In genomic region chr1:92169606-92170005, GRCh38 we compare ENCODE assay signal across 35 cellular contexts. TPM values are rescaled to one million over a fixed set of nuclear protein-coding genes. Genes with fewer than 3 reads are reported as not detected.
"Had no signal": no experiment of that assay in that cellular context is flagged by ENCODE, and none has a peak within 500 bp of the region (broad histone marks: within the 10 kb centered on the region; RNA-seq: fewer than 3 reads in every experiment).

No MANE protein-coding gene starts in this region.

- H3K27ac ChIP-seq: cardiac muscle cell, Peyer's patch, RWPE1, SJCRH30, SK-N-MC had no signal

- ATAC-seq: activated naive CD4-positive, alpha-beta T cell treated with anti-CD3 and anti-CD28 coated beads, Interleukin-2, amount 50 U/mL, for 72 hours; activated naive CD8-positive, alpha-beta T cell treated with anti-CD3 and anti-CD28 coated beads, Interleukin-2, amount 50 U/mL, for 24 hours; activated T-cell treated with anti-CD3 and anti-CD28 coated beads, Interleukin-2, amount 50 U/mL, for 4 hours; PC-3; Right ventricle myocardium inferior had no signal

- H3K4me1 Mint-ChIP-seq: activated B cell treated with CpG ODN at 0.5 μM for 24 hours; activated naive CD8-positive, alpha-beta T cell treated with anti-CD3 and anti-CD28 coated beads, Interleukin-2, amount 50 U/mL, for 24 hours had no signal

- H3K36me3 Mint-ChIP-seq: activated CD4-positive, alpha-beta memory T cell treated with anti-CD3 and anti-CD28 coated beads for 36 hours; activated naive CD4-positive, alpha-beta T cell treated with anti-CD3 and anti-CD28 coated beads, Interleukin-2, amount 50 U/mL, for 72 hours had no signal

- DNase-seq: activated B cell treated with CpG ODN at 0.5 μM for 24 hours; activated CD4-positive, alpha-beta memory T cell treated with anti-CD3 and anti-CD28 coated beads for 36 hours; activated CD4-positive, alpha-beta T cell treated with anti-CD3 and anti-CD28 coated beads for 4 hours; activated CD4-positive, alpha-beta T cell treated with anti-CD3 and anti-CD28 coated beads, Interleukin-2, amount 50 U/mL, for 1 hour; activated CD4-positive, CD25-positive, alpha-beta regulatory T cell treated with anti-CD3 and anti-CD28 coated beads, Interleukin-2, amount 50 U/mL, for 72 hours; activated CD8-positive, alpha-beta memory T cell treated with anti-CD3 and anti-CD28 coated beads, Interleukin-2, amount 50 U/mL, for 4 hours; activated gamma-delta T cell treated with Interleukin-2 at 50 U/mL for 16 hours; activated naive CD4-positive, alpha-beta T cell treated with anti-CD3 and anti-CD28 coated beads for 36 hours; activated naive CD8-positive, alpha-beta T cell treated with anti-CD3 and anti-CD28 coated beads, Interleukin-2, amount 50 U/mL, for 24 hours; activated T-cell treated with anti-CD3 and anti-CD28 coated beads for 4 hours; activated T-cell treated with anti-CD3 and anti-CD28 coated beads, Interleukin-2, amount 50 U/mL, for 4 hours; aorta; Kasumi-1; KG1; MM.1S; NCI-H1092; NCI-H1436 treated with DMSO at 0.1 percent for 48 hours; NCI-H1694 treated with DMSO at 0.1 percent for 48 hours; NCI-H2029; NCI-H510A; NCI-H526; NCI-H748 treated with DMSO at 0.1 percent for 48 hours; NK-92 treated with Interleukin-12 subunit alpha and Interleukin-12 subunit beta, amount 100 ng/mL, for 24 hours; PC-3; Peyer's patch; SJCRH30; T1000 had no signal

- H3K9me3 Mint-ChIP-seq: activated B cell treated with CpG ODN at 0.5 μM for 24 hours; activated CD4-positive, alpha-beta memory T cell treated with anti-CD3 and anti-CD28 coated beads for 36 hours; activated naive CD4-positive, alpha-beta T cell treated with anti-CD3 and anti-CD28 coated beads for 36 hours; activated naive CD4-positive, alpha-beta T cell treated with anti-CD3 and anti-CD28 coated beads, Interleukin-2, amount 50 U/mL, for 72 hours; activated naive CD8-positive, alpha-beta T cell treated with anti-CD3 and anti-CD28 coated beads, Interleukin-2, amount 50 U/mL, for 24 hours; activated T-cell treated with anti-CD3 and anti-CD28 coated beads, Interleukin-2, amount 50 U/mL, for 4 hours; activated T-helper 1 cell treated with anti-CD3 and anti-CD28 coated beads, Interleukin-12 subunit alpha, Interleukin-12 subunit beta, Interleukin-2, Interleukin-4 antibody, amounts not matched to agents 30 ng/mL and 10 ng/mL and 1 ng/mL, durations not matched to agents 14 hours and 24 hours and 36 hours had no signal

- H3K27me3 Mint-ChIP-seq: activated CD4-positive, alpha-beta memory T cell treated with anti-CD3 and anti-CD28 coated beads for 36 hours; activated naive CD8-positive, alpha-beta T cell treated with anti-CD3 and anti-CD28 coated beads, Interleukin-2, amount 50 U/mL, for 24 hours had no signal

- H3K9me3 ChIP-seq: Peyer's patch, SJCRH30 had no signal

- H3K27ac Mint-ChIP-seq: activated B cell treated with CpG ODN at 0.5 μM for 24 hours; activated CD4-positive, alpha-beta memory T cell treated with anti-CD3 and anti-CD28 coated beads for 36 hours; activated naive CD4-positive, alpha-beta T cell treated with anti-CD3 and anti-CD28 coated beads for 36 hours; activated naive CD4-positive, alpha-beta T cell treated with anti-CD3 and anti-CD28 coated beads, Interleukin-2, amount 50 U/mL, for 72 hours; activated naive CD8-positive, alpha-beta T cell treated with anti-CD3 and anti-CD28 coated beads, Interleukin-2, amount 50 U/mL, for 24 hours; activated T-helper 1 cell treated with anti-CD3 and anti-CD28 coated beads, Interleukin-12 subunit alpha, Interleukin-12 subunit beta, Interleukin-2, Interleukin-4 antibody, amounts not matched to agents 30 ng/mL and 10 ng/mL and 1 ng/mL, durations not matched to agents 14 hours and 24 hours and 36 hours had no signal

- H3K36me3 ChIP-seq: cardiac muscle cell, Peyer's patch, SJCRH30 had no signal

- H3K4me3 ChIP-seq: cardiac muscle cell, Peyer's patch, SJCRH30, SK-N-MC had no signal

- H3K4me1 ChIP-seq: Peyer's patch, SJCRH30 had no signal

- H3K27me3 ChIP-seq: cardiac muscle cell, Peyer's patch, SJCRH30 had no signal

- H3K4me3 Mint-ChIP-seq: activated B cell treated with CpG ODN at 0.5 μM for 24 hours; activated CD4-positive, alpha-beta memory T cell treated with anti-CD3 and anti-CD28 coated beads for 36 hours; activated naive CD4-positive, alpha-beta T cell treated with anti-CD3 and anti-CD28 coated beads for 36 hours; activated naive CD8-positive, alpha-beta T cell treated with anti-CD3 and anti-CD28 coated beads, Interleukin-2, amount 50 U/mL, for 24 hours; activated T-cell treated with anti-CD3 and anti-CD28 coated beads, Interleukin-2, amount 50 U/mL, for 4 hours; activated T-helper 1 cell treated with anti-CD3 and anti-CD28 coated beads, Interleukin-12 subunit alpha, Interleukin-12 subunit beta, Interleukin-2, Interleukin-4 antibody, amounts not matched to agents 30 ng/mL and 10 ng/mL and 1 ng/mL, durations not matched to agents 14 hours and 24 hours and 36 hours had no signal

RNA-seq across cellular contexts. Expression of gene C1orf146, which starts 48.1 kb away (rescaled TPM):
- total RNA-seq: activated B cell treated with CpG ODN at 0.5 μM for 24 hours; activated CD4-positive, alpha-beta memory T cell treated with anti-CD3 and anti-CD28 coated beads for 36 hours; activated naive CD4-positive, alpha-beta T cell treated with anti-CD3 and anti-CD28 coated beads for 36 hours; activated naive CD4-positive, alpha-beta T cell treated with anti-CD3 and anti-CD28 coated beads, Interleukin-2, amount 50 U/mL, for 72 hours; activated T-cell treated with anti-CD3 and anti-CD28 coated beads, Interleukin-2, amount 50 U/mL, for 4 hours; activated T-helper 1 cell treated with anti-CD3 and anti-CD28 coated beads, Interleukin-12 subunit alpha, Interleukin-12 subunit beta, Interleukin-2, Interleukin-4 antibody, amounts not matched to agents 30 ng/mL and 10 ng/mL and 1 ng/mL, durations not matched to agents 14 hours and 24 hours and 36 hours; aorta; cardiac muscle cell; PC-3; Peyer's patch; Right ventricle myocardium inferior; SJCRH30; T-helper 1 cell treated with Interleukin-12 subunit alpha and Interleukin-12 subunit beta and Interleukin-4 antibody, amounts not matched to agents 30 ng/mL and 1 ng/mL, for 36 hours; T-helper 2 cell treated with Interferon-gamma antibody and Interleukin-4, amounts not matched to agents 100 ng/mL and 5 ng/mL, for 36 hours had no signal
- polyA plus RNA-seq: aorta, cardiac muscle cell had no signal
